In genomic region chr9:121308765-121309164, GRCh38 we compare ENCODE assay signal across 16 cellular contexts.
"Had no signal": no experiment of that assay in that cellular context is flagged by ENCODE, and none has a peak within 500 bp of the region (broad histone marks: within the 10 kb centered on the region; RNA-seq: fewer than 3 reads in every experiment).

No MANE protein-coding gene starts in this region.

- FAIRE-seq: colon, keratinocyte had no signal

- H3K36me3 ChIP-seq: WERI-Rb-1 had no signal

- DNase-seq: activated CD4-positive, alpha-beta T cell treated with anti-CD3 and anti-CD28 coated beads for 1 hour; activated CD4-positive, alpha-beta T cell treated with anti-CD3 and anti-CD28 coated beads, Interleukin-2, amount 50 U/mL, for 4 hours; activated gamma-delta T cell; foreskin melanocyte; stimulated activated CD8-positive, alpha-beta memory T cell treated with anti-CD3 and anti-CD28 coated beads, Interleukin-4, amount 100 ng/mL, for 48 hours; stimulated activated naive CD4-positive, alpha-beta T cell treated with Interleukin-2 at 50 U/mL for 16 hours; trophoblast cell; WERI-Rb-1 had no signal

- H3K27me3 ChIP-seq: cardiac muscle cell, right lobe of liver had no signal

- H3K4me1 ChIP-seq: prostate gland had no signal

- H3K9me3 ChIP-seq: prostate gland, right lobe of liver had no signal

- ATAC-seq: activated naive CD4-positive, alpha-beta T cell treated with anti-CD3 and anti-CD28 coated beads, Interleukin-2, amount 50 U/mL, for 72 hours; left lobe of liver; right lobe of liver had no signal

- H3K4me3 ChIP-seq: cardiac muscle cell, prostate gland, right lobe of liver, SK-N-MC had no signal

- H3K27ac ChIP-seq: cardiac muscle cell, prostate gland, right lobe of liver, SK-N-MC, WERI-Rb-1 had no signal
